Comparison of ENCODE assay signal across 8 cellular contexts in genomic region chr2:223725494-223725893, GRCh38.
A peak's percentile ranks its signal among the peaks of the same experiment; 100 is the strongest.
DNase-seq lines count a peak whose midpoint lies in the region; ATAC-seq, FAIRE-seq and TF ChIP-seq lines count a peak whose summit lies in the region.

No MANE protein-coding gene starts in this region.

- H3K27ac Mint-ChIP-seq in nephron progenitor cell, result peak overlapping the region; percentile 44

- FAIRE-seq in H54 (lab: Jason Lieb, UNC), result peak; percentile 98

- peak overlapping the region; percentile 42 for H3K4me3 Mint-ChIP-seq in nephron progenitor cell

- TF ChIP-seq CTCF in fibroblast of pulmonary artery (IDR thresholded peaks at IDR 0.05; ENCODE audit: low read length, missing control alignments), result no peak
- TF ChIP-seq CTCF in nephron progenitor cell (IDR thresholded peaks at IDR 0.05), result no peak

- H3K4me1 Mint-ChIP-seq in nephron progenitor cell, result peaks cover 54% of the 10 kb centered on the region

- TF ChIP-seq POLR2A in H54 (IDR thresholded peaks at IDR 0.05; ENCODE audit: low read depth, low read length), result no peak

- no peaks in the 10 kb centered on the region for H3K9me3 Mint-ChIP-seq in nephron progenitor cell

- no peaks in the 10 kb centered on the region for H3K36me3 Mint-ChIP-seq in nephron progenitor cell (ENCODE audit: low read depth)

- H3K27me3 Mint-ChIP-seq in nephron progenitor cell (ENCODE audit: low read depth, poor library complexity), result peaks cover 3% of the 10 kb centered on the region

- peak; percentile 81 for DNase-seq in H54 (ENCODE audit: insufficient read length, low spot score)
- DNase-seq in SHP77 (lab: John Stamatoyannopoulos, UW), result peak; percentile 88 to 93
- DNase-seq in fibroblast of pulmonary artery (ENCODE audit: low read depth), result peak; percentile 99
- peak; percentile 50 for DNase-seq in nephron progenitor cell
- DNase-seq in effector CD4-positive, alpha-beta T cell, result no peak
- no peak for DNase-seq in stimulated activated naive CD4-positive, alpha-beta T cell (lab: John Stamatoyannopoulos, UW)
- DNase-seq in cerebellar nuclear complex (lab: John Stamatoyannopoulos, UW), result no peak

- peak overlapping the region; percentile 4 for H3K4me3 ChIP-seq in fibroblast of pulmonary artery (replicated peaks; ENCODE audit: low read depth, low read length)

- ATAC-seq in GM21367 (IDR thresholded peaks at IDR 0.05; ENCODE audit: unreplicated experiment), result no peak

Comparison
In these comparisons a context has a peak if more than half of its experiments do, and no peak if none do; other contexts are left out.
1. DNase-seq: peak in H54 (single experiment), SHP77 (2 of 2), fibroblast of pulmonary artery (single experiment) and nephron progenitor cell (single experiment); none in effector CD4-positive, alpha-beta T cell (single experiment), stimulated activated naive CD4-positive, alpha-beta T cell (0 of 6) and cerebellar nuclear complex (0 of 2).